27 cellular contexts compared by ENCODE assay signal in the genomic region with DNA sequence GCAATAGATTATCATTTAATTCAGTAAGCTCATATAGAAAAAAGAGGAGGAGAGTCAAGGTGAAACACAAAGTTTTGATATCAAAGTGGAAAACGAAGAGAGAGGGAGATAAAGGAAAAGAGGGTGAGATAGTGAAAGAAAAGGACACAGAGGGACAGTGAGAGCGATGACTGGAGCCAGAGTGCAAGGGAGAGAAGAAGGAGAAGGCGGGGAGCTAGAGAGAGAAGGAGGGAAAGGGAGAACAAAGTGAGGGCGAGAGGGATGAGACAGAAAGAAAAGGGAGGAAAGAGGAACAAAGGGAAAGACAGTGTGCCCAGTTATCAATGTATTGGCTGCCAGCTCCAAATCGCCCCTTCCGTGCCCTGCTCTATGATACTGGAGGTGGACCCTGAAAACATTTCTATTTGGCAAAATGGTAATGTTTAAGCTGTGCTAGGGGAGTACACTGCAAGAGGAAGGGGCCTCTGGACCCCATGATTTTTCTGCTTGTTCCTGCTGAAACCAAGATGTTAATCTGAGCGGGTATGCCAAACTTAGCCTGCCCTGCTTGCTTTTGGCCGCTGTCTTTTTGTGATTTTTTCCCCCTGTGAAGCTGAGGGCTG. TPM values are rescaled to one million over a fixed set of nuclear protein-coding genes. Genes with fewer than 3 reads are reported as not detected.
DNase-seq lines count a peak whose midpoint lies in the region; ATAC-seq and TF ChIP-seq lines count a peak whose summit lies in the region.
"Had no signal": no experiment of that assay in that cellular context is flagged by ENCODE, and none has a peak within 500 bp of the region (broad histone marks: within the 10 kb centered on the region; RNA-seq: fewer than 3 reads in every experiment).

No MANE protein-coding gene starts in this region.

- H3K4me3 ChIP-seq in BE2C (ENCODE audit: low read depth, low read length): peak overlapping the region; percentile 74
- H3K4me3 ChIP-seq in endocrine pancreas (ENCODE audit: control insufficient read depth, insufficient read depth, low read length): peak overlapping the region; percentile 31
- H3K4me3 ChIP-seq: ascending aorta, colonic mucosa, mucosa of descending colon, sigmoid colon had no signal

- H3K27ac Mint-ChIP-seq in HFFc6 (no peak overlapping the region), nephron (peak overlapping the region; percentile 73 to 87 (median 87))
- H3K27ac Mint-ChIP-seq: activated CD4-positive, alpha-beta T cell treated with anti-CD3 and anti-CD28 coated beads, Interleukin-2, amount 10 ng/mL, durations not matched to agents 7 days and 5 days; CD4-positive, alpha-beta memory T cell; stimulated activated effector memory CD8-positive, alpha-beta T cell treated with anti-CD3 and anti-CD28 coated beads, Interleukin-12 subunit alpha, Interleukin-12 subunit beta, amount 100 ng/mL, for 72 hours; T-helper 1 cell treated with Interleukin-12 subunit alpha and Interleukin-12 subunit beta and Interleukin-4 antibody, amounts not matched to agents 30 μg/mL and 1 μg/mL, for 36 hours had no signal

- TF ChIP-seq CTCF in BE2C (IDR thresholded peaks at IDR 0.05; ENCODE audit: low read depth, low read length): no peak
- TF ChIP-seq CTCF in HFFc6 (IDR thresholded peaks at IDR 0.05): no peak
- TF ChIP-seq CTCF in nephron (IDR thresholded peaks at IDR 0.05; ENCODE audit: unreplicated experiment in 3 of 3): no peak

- no peaks in the 10 kb centered on the region for H3K36me3 Mint-ChIP-seq in HFFc6 (ENCODE audit: low read depth)
- H3K36me3 Mint-ChIP-seq in nephron (ENCODE audit: low read depth): no peaks in the 10 kb centered on the region
- H3K36me3 Mint-ChIP-seq: CD4-positive, alpha-beta memory T cell; stimulated activated effector memory CD8-positive, alpha-beta T cell treated with anti-CD3 and anti-CD28 coated beads, Interleukin-12 subunit alpha, Interleukin-12 subunit beta, amount 100 ng/mL, for 72 hours had no signal

- H3K9me3 ChIP-seq in BE2C (no peaks in the 10 kb centered on the region), endocrine pancreas (ENCODE audit: control insufficient read depth, low read length) (no peaks in the 10 kb centered on the region)
- H3K9me3 ChIP-seq: ascending aorta, colonic mucosa, mucosa of descending colon, sigmoid colon had no signal

- peak overlapping the region; percentile 27; the same call in 1 of the 2 replicates for H3K4me3 Mint-ChIP-seq in HFFc6
- H3K4me3 Mint-ChIP-seq in nephron: peak overlapping the region; percentile 33 to 68 (median 54)
- H3K4me3 Mint-ChIP-seq: activated CD4-positive, alpha-beta T cell treated with anti-CD3 and anti-CD28 coated beads, Interleukin-2, amount 10 ng/mL, durations not matched to agents 7 days and 5 days; CD4-positive, alpha-beta memory T cell; stimulated activated effector memory CD8-positive, alpha-beta T cell treated with anti-CD3 and anti-CD28 coated beads, Interleukin-12 subunit alpha, Interleukin-12 subunit beta, amount 100 ng/mL, for 72 hours; T-helper 1 cell treated with Interleukin-12 subunit alpha and Interleukin-12 subunit beta and Interleukin-4 antibody, amounts not matched to agents 30 μg/mL and 1 μg/mL, for 36 hours had no signal

- H3K4me1 Mint-ChIP-seq in HFFc6 (ENCODE audit: low read depth) (no peaks in the 10 kb centered on the region), nephron (peaks cover 11% of the 10 kb centered on the region)
- H3K4me1 Mint-ChIP-seq: stimulated activated effector memory CD8-positive, alpha-beta T cell treated with anti-CD3 and anti-CD28 coated beads, Interleukin-12 subunit alpha, Interleukin-12 subunit beta, amount 100 ng/mL, for 72 hours had no signal

- H3K9me3 Mint-ChIP-seq in HFFc6 (no peaks in the 10 kb centered on the region), nephron (no peaks in the 10 kb centered on the region)
- H3K9me3 Mint-ChIP-seq: activated CD4-positive, alpha-beta T cell treated with anti-CD3 and anti-CD28 coated beads, Interleukin-2, amount 10 ng/mL, durations not matched to agents 7 days and 5 days; stimulated activated effector memory CD8-positive, alpha-beta T cell treated with anti-CD3 and anti-CD28 coated beads, Interleukin-12 subunit alpha, Interleukin-12 subunit beta, amount 100 ng/mL, for 72 hours; T-helper 1 cell treated with Interleukin-12 subunit alpha and Interleukin-12 subunit beta and Interleukin-4 antibody, amounts not matched to agents 30 μg/mL and 1 μg/mL, for 36 hours had no signal

- no peaks in the 10 kb centered on the region for H3K36me3 ChIP-seq in BE2C
- no peaks in the 10 kb centered on the region for H3K36me3 ChIP-seq in endocrine pancreas (ENCODE audit: control insufficient read depth, insufficient read depth, low read length)
- H3K36me3 ChIP-seq: ascending aorta, colonic mucosa, sigmoid colon had no signal

- H3K27me3 Mint-ChIP-seq in HFFc6 (ENCODE audit: insufficient read depth) (peaks cover 12% of the 10 kb centered on the region), nephron (ENCODE audit: low read depth) (peaks cover 32% of the 10 kb centered on the region)

- no peaks in the 10 kb centered on the region for H3K4me1 ChIP-seq in BE2C
- H3K4me1 ChIP-seq in endocrine pancreas (ENCODE audit: control insufficient read depth, insufficient read depth, low read length): no peaks in the 10 kb centered on the region
- H3K4me1 ChIP-seq: ascending aorta, colonic mucosa, sigmoid colon had no signal

- no peak for ATAC-seq in GM18520 (IDR thresholded peaks at IDR 0.05; ENCODE audit: unreplicated experiment)
- ATAC-seq: left colon; mucosa of descending colon; PC-3; stimulated activated effector memory CD8-positive, alpha-beta T cell treated with anti-CD3 and anti-CD28 coated beads, Interleukin-12 subunit alpha, Interleukin-12 subunit beta, amount 100 ng/mL, for 72 hours had no signal

- peaks cover 4% of the 10 kb centered on the region; the same call in 1 of the 2 replicates for H3K27me3 ChIP-seq in BE2C
- H3K27me3 ChIP-seq in endocrine pancreas (ENCODE audit: control insufficient read depth, insufficient read depth, low read length): peaks cover 5% of the 10 kb centered on the region
- H3K27me3 ChIP-seq: ascending aorta, colonic mucosa had no signal

- no peak overlapping the region for H3K9ac ChIP-seq in endocrine pancreas (ENCODE audit: control insufficient read depth, insufficient read depth, low read length)

- DNase-seq in BE2C (no peak), HFFc6 (no peak), NCI-H446 (lab: John Stamatoyannopoulos, UW) (no peak), NCI-H146 treated with DMSO at 0.1 percent for 48 hours (lab: John Stamatoyannopoulos, UW; ENCODE audit: unreplicated experiment) (no peak)
- DNase-seq in activated effector memory CD4-positive, alpha-beta T cell treated with anti-CD3 and anti-CD28 coated beads, Interleukin-2, amount 50 U/mL, for 16 hours: no peak
- DNase-seq: activated CD4-positive, alpha-beta T cell treated with anti-CD3 and anti-CD28 coated beads, Interleukin-2, amount 10 ng/mL, durations not matched to agents 7 days and 5 days; activated naive CD4-positive, alpha-beta T cell treated with Interleukin-2 at 50 U/mL for 16 hours; CD4-positive, alpha-beta memory T cell; colonic mucosa; DMS79 treated with DMSO at 0.1 percent for 48 hours; foreskin fibroblast; left colon; mucosa of descending colon; NCI-H748 treated with DMSO at 0.1 percent for 48 hours; PC-3; SIG-M5; sigmoid colon had no signal

RNA-seq across cellular contexts. Expression of a gene that starts 27.8 kb away (rescaled TPM):
- not detected for polyA plus RNA-seq in BE2C (2012; ENCODE audit: insufficient read depth, insufficient read length, low read depth)
- not detected for total RNA-seq in HFFc6 (2021; fragmentation: NEBNext Ultra II Directional; extraction: Animal tissue kit (Norgen Biotek cat#: 25700))
- total RNA-seq: activated CD4-positive, alpha-beta T cell treated with anti-CD3 and anti-CD28 coated beads, Interleukin-2, amount 10 ng/mL, durations not matched to agents 7 days and 5 days; ascending aorta; CD4-positive, alpha-beta memory T cell; HT1080; left colon; mucosa of descending colon; omental fat pad; PC-3; sigmoid colon; temporal lobe had no signal
- polyA plus RNA-seq: AG04450; CD4-positive, alpha-beta memory T cell; sigmoid colon had no signal

RNA-seq across cellular contexts. Expression of a gene that starts 37.9 kb away (rescaled TPM):
- not detected for polyA plus RNA-seq in BE2C (2012; ENCODE audit: insufficient read depth, insufficient read length, low read depth)
- total RNA-seq in HFFc6 (2021; fragmentation: NEBNext Ultra II Directional; extraction: Animal tissue kit (Norgen Biotek cat#: 25700)): not detected
- total RNA-seq: activated CD4-positive, alpha-beta T cell treated with anti-CD3 and anti-CD28 coated beads, Interleukin-2, amount 10 ng/mL, durations not matched to agents 7 days and 5 days; ascending aorta; CD4-positive, alpha-beta memory T cell; colonic mucosa; HT1080; left colon; mucosa of descending colon; omental fat pad; PC-3; sigmoid colon; temporal lobe had no signal
- polyA plus RNA-seq: AG04450; CD4-positive, alpha-beta memory T cell; sigmoid colon had no signal
